In genomic region chr12:114790276-114790675, GRCh38 we compare ENCODE assay signal across 25 cellular contexts.
"Had no signal": no experiment of that assay in that cellular context is flagged by ENCODE, and none has a peak within 500 bp of the region (broad histone marks: within the 10 kb centered on the region; RNA-seq: fewer than 3 reads in every experiment).

No MANE protein-coding gene starts in this region.

- H3K27me3 Mint-ChIP-seq: effector memory CD8-positive, alpha-beta T cell had no signal

- H3K27me3 ChIP-seq: colonic mucosa, dorsolateral prefrontal cortex, esophagus muscularis mucosa, esophagus squamous epithelium, foreskin keratinocyte, gastrocnemius medialis, gastroesophageal sphincter, heart left ventricle had no signal

- H3K4me3 ChIP-seq: colonic mucosa, coronary artery, dorsolateral prefrontal cortex, esophagus muscularis mucosa, esophagus squamous epithelium, gastrocnemius medialis, gastroesophageal sphincter, heart left ventricle, heart right ventricle had no signal

- DNase-seq: colonic mucosa; cortex of kidney; dermis blood vessel endothelial cell; dorsolateral prefrontal cortex; effector CD4-positive, alpha-beta T cell; effector CD8-positive, alpha-beta T cell; effector memory CD4-positive, alpha-beta T cell; effector memory CD8-positive, alpha-beta T cell; endodermal cell; erythroblast; esophagus squamous epithelium; foreskin fibroblast; foreskin keratinocyte; foreskin melanocyte; gastrocnemius medialis; glutamatergic neuron; head of caudate nucleus; heart left ventricle; heart right ventricle had no signal

- H3K4me3 Mint-ChIP-seq: dendritic cell treated with granulocyte-macrophage colony-stimulating factor and Interleukin-4, amounts not matched to agents 40 ng/mL and 50 ng/mL, for 4 days; effector memory CD8-positive, alpha-beta T cell; endodermal cell had no signal

- H3K27ac Mint-ChIP-seq: dendritic cell treated with granulocyte-macrophage colony-stimulating factor and Interleukin-4, amounts not matched to agents 40 ng/mL and 50 ng/mL, for 4 days; effector memory CD8-positive, alpha-beta T cell; endodermal cell had no signal

- H3K4me1 ChIP-seq: colonic mucosa, esophagus muscularis mucosa, esophagus squamous epithelium, foreskin keratinocyte, gastrocnemius medialis, gastroesophageal sphincter, heart left ventricle, heart right ventricle had no signal

- H3K9me3 Mint-ChIP-seq: dendritic cell treated with granulocyte-macrophage colony-stimulating factor and Interleukin-4, amounts not matched to agents 40 ng/mL and 50 ng/mL, for 4 days; effector memory CD8-positive, alpha-beta T cell; endodermal cell had no signal

- H3K27ac ChIP-seq: colonic mucosa, coronary artery, dorsolateral prefrontal cortex, epithelial cell of prostate, esophagus muscularis mucosa, esophagus squamous epithelium, foreskin keratinocyte, gastrocnemius medialis, gastroesophageal sphincter, heart left ventricle, heart right ventricle had no signal

- ATAC-seq: effector memory CD8-positive, alpha-beta T cell; esophagus mucosa; foreskin keratinocyte; gastrocnemius medialis; gastroesophageal sphincter; heart left ventricle; heart right ventricle had no signal

- H3K36me3 ChIP-seq: colonic mucosa, esophagus muscularis mucosa, esophagus squamous epithelium, gastrocnemius medialis, gastroesophageal sphincter, heart left ventricle, heart right ventricle had no signal

- H3K9me3 ChIP-seq: colonic mucosa, esophagus muscularis mucosa, esophagus squamous epithelium, gastrocnemius medialis, gastroesophageal sphincter, heart left ventricle, heart right ventricle had no signal
